In genomic region chr5:40879163-40879942, GRCh38 we compare ENCODE assay signal across 8 cellular contexts. TPM values are rescaled to one million over a fixed set of nuclear protein-coding genes. Genes with fewer than 3 reads are reported as not detected.
DNase-seq lines count a peak whose midpoint lies in the region; ATAC-seq and TF ChIP-seq lines count a peak whose summit lies in the region.

No MANE protein-coding gene starts in this region.

- peaks cover 8 to 31% of the 10 kb centered on the region in 2 donors for H3K27me3 Mint-ChIP-seq in effector memory CD8-positive, alpha-beta T cell

- BruUV-seq in PC-9 (replicated peaks; lab: Mats Ljungman, UMichigan) = no TSS peak

- H3K9me3 Mint-ChIP-seq in effector memory CD8-positive, alpha-beta T cell = no peaks in the 10 kb centered on the region

- H3K27me3 ChIP-seq in PC-9 (ENCODE audit: insufficient read depth, low read depth) (no peaks in the 10 kb centered on the region), neutrophil (no peaks in the 10 kb centered on the region)

- H3K4me3 Mint-ChIP-seq in effector memory CD8-positive, alpha-beta T cell = no peak overlapping the region

- H2AFZ ChIP-seq in PC-9 = no peak overlapping the region

- TF ChIP-seq CTCF in PC-9 (conservative IDR thresholded peaks at IDR 0.05) = peak; percentile 90
- peak; percentile 52 for TF ChIP-seq CTCF in neutrophil (IDR thresholded peaks at IDR 0.05)

- H4K20me1 ChIP-seq in PC-9 (ENCODE audit: insufficient read depth) = no peaks in the 10 kb centered on the region

- no peaks in the 10 kb centered on the region; the same call in 1 of the 2 replicates for H3F3A ChIP-seq in PC-9 (ENCODE audit: insufficient read depth, low read depth)

- no peak overlapping the region for H3K27ac ChIP-seq in PC-9
- H3K27ac ChIP-seq in neutrophil = no peak overlapping the region

- intact Hi-C loops in PC-9 (cut with micrococcal nuclease; ENCODE audit: unreplicated experiment) = loop anchor here (1.0 to 10.0 kb wide), 6 partner anchors 124 to 1165 kb away; partner anchors contain the start of gene TTC33

- H3K4me3 ChIP-seq in PC-9 (no peak overlapping the region), neutrophil (ENCODE audit: low read depth in 1 of 2, low read length in 1 of 2) (no peak overlapping the region)

- TF ChIP-seq POLR2A in GM18505 (IDR thresholded peaks at IDR 0.05; ENCODE audit: borderline replicate concordance, extremely low read depth, insufficient read depth, insufficient read length) = no peak

- no peaks in the 10 kb centered on the region for H3K9me2 ChIP-seq in PC-9 (ENCODE audit: insufficient read depth)

- H3K4me1 ChIP-seq in PC-9 (replicated peaks; ENCODE audit: insufficient read depth) (no peaks in the 10 kb centered on the region), neutrophil (ENCODE audit: control insufficient read depth in 1 of 2, insufficient read depth in 1 of 2, low read depth in 1 of 2, low read length in 1 of 2) (peaks cover 0 to 6% of the 10 kb centered on the region in 2 experiments)

- H3K4me2 ChIP-seq in PC-9 = peak overlapping the region; percentile 6; the same call in 1 of the 2 replicates

- CTCF ChIA-PET in PC-9 (lab: Charles Lee) = interaction anchor here (1.0 kb wide), 1 partner anchor 50 kb away, joined by 4 read pairs; no protein-coding TSS in a partner anchor

- DNase-seq in ELR (ENCODE audit: low read depth) (peak; percentile 61), HS-5 (ENCODE audit: low read depth) (peak; percentile 25), PC-9 (peak; percentile 6 to 47)
- no peak for DNase-seq in effector memory CD8-positive, alpha-beta T cell
- DNase-seq in activated CD4-positive, alpha-beta T cell treated with anti-CD3 and anti-CD28 coated beads for 48 hours = no peak

- H3K36me3 Mint-ChIP-seq in effector memory CD8-positive, alpha-beta T cell (ENCODE audit: insufficient read depth) = no peaks in the 10 kb centered on the region

- H3K4me1 Mint-ChIP-seq in effector memory CD8-positive, alpha-beta T cell (ENCODE audit: low read depth in 2 of 2) = no peaks in the 10 kb centered on the region

- no peak overlapping the region for H3K27ac Mint-ChIP-seq in effector memory CD8-positive, alpha-beta T cell

- H3K79me2 ChIP-seq in PC-9 (ENCODE audit: low read depth) = no peaks in the 10 kb centered on the region

- peak; percentile 32 for ATAC-seq in effector memory CD8-positive, alpha-beta T cell (replicated peaks)
- ATAC-seq in GM18520 (IDR thresholded peaks at IDR 0.05; ENCODE audit: unreplicated experiment) (no peak), GM18505 (IDR thresholded peaks at IDR 0.05; ENCODE audit: unreplicated experiment) (no peak)

- H3K9me3 ChIP-seq in PC-9 (ENCODE audit: insufficient read depth, low read depth) (peaks cover 29% of the 10 kb centered on the region), neutrophil (no peaks in the 10 kb centered on the region)

- POLR2A ChIA-PET in PC-9 (lab: Charles Lee; ENCODE audit: unreplicated experiment) = no interaction called here

- H3K36me3 ChIP-seq in PC-9 (ENCODE audit: low read depth) (no peaks in the 10 kb centered on the region), neutrophil (no peaks in the 10 kb centered on the region)

RNA-seq across cellular contexts. Expression of gene C7, which starts 29.9 kb away (rescaled TPM):
- total RNA-seq in PC-9 (2021) = not detected in 2 replicates

RNA-seq across cellular contexts. Expression of gene CARD6, which starts 38.2 kb away (rescaled TPM):
- total RNA-seq in PC-9 (2021) = 10.8 and 16.1 TPM in 2 replicates

RNA-seq across cellular contexts. Expression of gene RPL37, which starts 44.3 kb away (rescaled TPM):
- 3,889 and 3,938 TPM in 2 replicates for total RNA-seq in PC-9 (2021)

Comparison
In these comparisons a context has a peak if more than half of its experiments do, and no peak if none do; other contexts are left out.
1. DNase-seq: peak in ELR (single experiment), HS-5 (single experiment) and PC-9 (2 of 2); none in effector memory CD8-positive, alpha-beta T cell (0 of 3) and activated CD4-positive, alpha-beta T cell treated with anti-CD3 and anti-CD28 coated beads for 48 hours (single experiment).